ENCODE assay signal across 14 cellular contexts in genomic region chr15:96352594-96353377, GRCh38. TPM values are rescaled to one million over a fixed set of nuclear protein-coding genes. Genes with fewer than 3 reads are reported as not detected.
A peak's percentile ranks its signal among the peaks of the same experiment; 100 is the strongest.
DNase-seq lines count a peak whose midpoint lies in the region; ATAC-seq, FAIRE-seq and TF ChIP-seq lines count a peak whose summit lies in the region.
"Had no signal": no experiment of that assay in that cellular context is flagged by ENCODE, and none has a peak within 500 bp of the region (broad histone marks: within the 10 kb centered on the region; RNA-seq: fewer than 3 reads in every experiment).

No MANE protein-coding gene starts in this region.

- peaks cover 9 to 37% of the 10 kb centered on the region in 2 experiments for H4K20me1 ChIP-seq in H1 (replicated peaks in 1 of 2; ENCODE audit: control insufficient read depth in 1 of 2, insufficient read depth in 2 of 2, low read length in 2 of 2)

- no peak overlapping the region for H4K5ac ChIP-seq in H1 (ENCODE audit: insufficient read length, low read depth, low read length)

- H3K4ac ChIP-seq in H1 (replicated peaks; ENCODE audit: insufficient read length, low read depth, low read length) = no peak overlapping the region

- no peak for TF ChIP-seq EP300 in H1 (IDR thresholded peaks at IDR 0.05; ENCODE audit: borderline replicate concordance in 1 of 2, low read depth in 2 of 2, low read length in 2 of 2)

- H3K27ac ChIP-seq in H1 (ENCODE audit: low read depth, low read length) (no peak overlapping the region), lung (ENCODE audit: low read depth in 1 of 2, low read length in 1 of 2) (peak overlapping the region; percentile 30 to 37), temporal lobe (ENCODE audit: low read depth, low read length) (peak overlapping the region; percentile 45)
- H3K27ac ChIP-seq in naive thymus-derived CD4-positive, alpha-beta T cell (ENCODE audit: low read depth, low read length) = no peak overlapping the region

- peak overlapping the region; percentile 18; the same call in 1 of the 2 replicates for H2BK20ac ChIP-seq in H1 (ENCODE audit: low read length)

- peaks cover 99% of the 10 kb centered on the region for H3K27me3 ChIP-seq in NT2/D1 (ENCODE audit: insufficient read depth, insufficient read length)
- H3K27me3 ChIP-seq in H1 (replicated peaks in 1 of 4; ENCODE audit: control insufficient read depth in 3 of 4, extremely low read depth in 1 of 4, insufficient read depth in 3 of 4, low read length in 3 of 4) = peaks cover 94 to 100% (median 99%) of the 10 kb centered on the region in 4 experiments
- H3K27me3 ChIP-seq in lung (ENCODE audit: control insufficient read depth, insufficient read depth) = no peaks in the 10 kb centered on the region
- H3K27me3 ChIP-seq in naive thymus-derived CD4-positive, alpha-beta T cell (ENCODE audit: control insufficient read depth in 2 of 2, insufficient read depth in 2 of 2, low read length in 2 of 2) = peaks cover 23 to 64% of the 10 kb centered on the region in 2 donors

- no peaks in the 10 kb centered on the region for H3K79me1 ChIP-seq in H1 (ENCODE audit: low read depth, low read length)

- ATAC-seq in lung (ENCODE audit: insufficient read depth, low FRiP score) = no peak
- no peak for ATAC-seq in naive thymus-derived CD4-positive, alpha-beta T cell
- ATAC-seq: esophagus mucosa had no signal

- no peak overlapping the region for H2BK120ac ChIP-seq in H1 (replicated peaks; ENCODE audit: low read depth, low read length)

- H3K36me3 ChIP-seq in NT2/D1 (ENCODE audit: insufficient read depth, insufficient read length, low read length) = no peaks in the 10 kb centered on the region
- no peaks in the 10 kb centered on the region for H3K36me3 ChIP-seq in H1 (ENCODE audit: control insufficient read depth in 2 of 4, insufficient read depth in 4 of 4, low read length in 3 of 4)
- H3K36me3 ChIP-seq in lung (ENCODE audit: control insufficient read depth in 2 of 2, insufficient read depth in 2 of 2, low read length in 2 of 2) = peaks cover 0 to 4% of the 10 kb centered on the region in 2 donors
- H3K36me3 ChIP-seq in naive thymus-derived CD4-positive, alpha-beta T cell (ENCODE audit: control insufficient read depth in 2 of 3, insufficient read depth in 3 of 3, low read length in 3 of 3) = no peaks in the 10 kb centered on the region
- H3K36me3 ChIP-seq: HAP-1 had no signal

- H3K4me1 Mint-ChIP-seq in naive thymus-derived CD4-positive, alpha-beta T cell = peaks cover 12 to 31% (median 17%) of the 10 kb centered on the region in 7 donors

- no peak for TF ChIP-seq POLR2A in H1 (IDR thresholded peaks at IDR 0.05; ENCODE audit: control extremely low read depth in 1 of 2, low read depth in 2 of 2, low read length in 2 of 2)

- H4K91ac ChIP-seq in H1 (replicated peaks; ENCODE audit: insufficient read length, low read length) = no peak overlapping the region

- H3K27me3 Mint-ChIP-seq in naive thymus-derived CD4-positive, alpha-beta T cell = peaks cover 62 to 76% (median 66%) of the 10 kb centered on the region in 5 donors

- no peak for TF ChIP-seq RAD21 in H1 (IDR thresholded peaks at IDR 0.05 in 1 of 2, conservative IDR thresholded peaks at IDR 0.05 in 1 of 2; ENCODE audit: low read depth in 2 of 2, low read length in 2 of 2)

- H3K27ac Mint-ChIP-seq in naive thymus-derived CD4-positive, alpha-beta T cell = no peak overlapping the region
- H3K27ac Mint-ChIP-seq: CD4-positive, alpha-beta memory T cell had no signal

- no peak overlapping the region for H3K14ac ChIP-seq in H1 (ENCODE audit: insufficient read length)

- DNase-seq in NT2/D1 (ENCODE audit: low read depth, low spot score) (no peak), H1 (ENCODE audit: low read depth in 1 of 2, low spot score in 2 of 2) (no peak), lung (ENCODE audit: low spot score) (no peak), NCI-H1694 treated with DMSO at 0.1 percent for 48 hours (lab: John Stamatoyannopoulos, UW) (no peak), NCI-H1048 (lab: John Stamatoyannopoulos, UW) (no peak)
- no peak for DNase-seq in naive thymus-derived CD4-positive, alpha-beta T cell
- DNase-seq: activated CD8-positive, alpha-beta memory T cell treated with anti-CD3 and anti-CD28 coated beads, Interleukin-2, amount 50 U/mL, for 48 hours; CD4-positive, alpha-beta memory T cell; KG1; mammary epithelial cell had no signal

- peaks cover 2% of the 10 kb centered on the region for H3K4me1 ChIP-seq in NT2/D1 (ENCODE audit: insufficient read depth, insufficient read length)
- peaks cover 8 to 27% (median 13%) of the 10 kb centered on the region in 4 experiments; a peak in 6 of 7 replicates for H3K4me1 ChIP-seq in H1 (replicated peaks in 1 of 4; ENCODE audit: control insufficient read depth in 3 of 4, insufficient read depth in 4 of 4, low read length in 3 of 4)
- H3K4me1 ChIP-seq in lung (ENCODE audit: control insufficient read depth in 2 of 2, insufficient read depth in 2 of 2, low read length in 2 of 2) = peaks cover 0 to 10% of the 10 kb centered on the region in 2 donors
- H3K4me1 ChIP-seq in naive thymus-derived CD4-positive, alpha-beta T cell (ENCODE audit: control insufficient read depth in 2 of 2, insufficient read depth in 2 of 2, low read length in 2 of 2) = peaks cover 7 to 8% of the 10 kb centered on the region in 2 donors

- peaks cover 0 to 10% (median 0%) of the 10 kb centered on the region in 5 donors for H3K36me3 Mint-ChIP-seq in naive thymus-derived CD4-positive, alpha-beta T cell

- no peaks in the 10 kb centered on the region for H3K9me3 ChIP-seq in NT2/D1 (ENCODE audit: insufficient read depth, low read length)
- H3K9me3 ChIP-seq in H1 (ENCODE audit: insufficient read depth in 2 of 2, low read depth in 1 of 2, low read length in 1 of 2) = no peaks in the 10 kb centered on the region
- no peaks in the 10 kb centered on the region for H3K9me3 ChIP-seq in lung (ENCODE audit: control insufficient read depth in 2 of 2, insufficient read depth in 1 of 2, low read length in 1 of 2)
- no peaks in the 10 kb centered on the region for H3K9me3 ChIP-seq in naive thymus-derived CD4-positive, alpha-beta T cell (ENCODE audit: control insufficient read depth in 2 of 3, low read length in 3 of 3)
- H3K9me3 ChIP-seq: HAP-1 had no signal

- H3K56ac ChIP-seq in H1 (replicated peaks; ENCODE audit: insufficient read length, low read depth, low read length) = no peak overlapping the region

- H3K79me2 ChIP-seq in H1 (ENCODE audit: control insufficient read depth in 1 of 2, insufficient read depth in 2 of 2, low read length in 2 of 2) = no peaks in the 10 kb centered on the region

- no peak for FAIRE-seq in H1 (lab: Jason Lieb, UNC)
- FAIRE-seq: GM19239 had no signal

- no peak overlapping the region for H2AFZ ChIP-seq in H1 (ENCODE audit: low read length)

- H3K9ac ChIP-seq in NT2/D1 (ENCODE audit: insufficient read length, low read depth) (peak overlapping the region; percentile 47), H1 (replicated peaks in 1 of 4; ENCODE audit: extremely low read depth in 1 of 4, low read depth in 3 of 4, low read length in 3 of 4) (no peak overlapping the region)

- no peak overlapping the region; the same call in 1 of the 2 replicates for H3K18ac ChIP-seq in H1 (ENCODE audit: extremely low read depth, low read length)

- H4K8ac ChIP-seq in H1 (ENCODE audit: extremely low read depth, insufficient read depth, low read length) = peak overlapping the region; percentile 60

- peak overlapping the region; percentile 58; a peak in 2 of 4 replicates for H3K4me2 ChIP-seq in H1 (ENCODE audit: insufficient read depth in 1 of 2, low read depth in 2 of 2, low read length in 2 of 2)

- 22% methylated on average over 12 of the region's 12 CpGs; no CpG with 5 or more reads in 1 of the 2 experiments for WGBS in H1 (ENCODE audit: extremely low coverage in 1 of 2, insufficient coverage in 1 of 2, insufficient read length in 1 of 2, insufficient replicate concordance in 2 of 2, low coverage in 1 of 2, low lambda C conversion rate in 2 of 2, missing lambda C conversion rate in 1 of 2), 2 experiments
- 38 to 65% methylated on average over 12 of the region's 12 CpGs for WGBS in lung, 2 donors

- TF ChIP-seq CTCF in H1 (IDR thresholded peaks at IDR 0.05; ENCODE audit: control extremely low read depth in 1 of 3, insufficient read depth in 1 of 3, low read depth in 1 of 3, low read length in 3 of 3) (no peak), lung (IDR thresholded peaks at IDR 0.05; ENCODE audit: control extremely low read depth, extremely low read depth) (no peak)

- CTCF ChIA-PET in H1 (lab: Charles Lee; ENCODE audit: partially characterized antibody) = interaction anchor here (0.8 to 3.2 kb wide), 17 partner anchors 10 to 1093 kb away, joined by 3 to 21 read pairs (median 5); no protein-coding TSS in a partner anchor
- CTCF ChIA-PET in naive thymus-derived CD4-positive, alpha-beta T cell (lab: Charles Lee) = no interaction called here

- no peak overlapping the region for H2AK5ac ChIP-seq in H1 (ENCODE audit: low read depth, low read length)

- no peak overlapping the region for H3K23ac ChIP-seq in H1 (ENCODE audit: insufficient read length)

- POLR2A ChIA-PET in H1 (lab: Charles Lee; ENCODE audit: partially characterized antibody) = interaction anchor here (1.0 kb wide), 1 partner anchor 8 kb away, joined by 3 read pairs; no protein-coding TSS in a partner anchor
- POLR2A ChIA-PET in naive thymus-derived CD4-positive, alpha-beta T cell (lab: Charles Lee) = no interaction called here

- H2BK5ac ChIP-seq in H1 (ENCODE audit: low read depth, low read length) = no peak overlapping the region

- H3K4me3 Mint-ChIP-seq in naive thymus-derived CD4-positive, alpha-beta T cell = no peak overlapping the region

- 0 out of 2 replicates have a peak overlapping the region, but pooled peaks have one; percentile 39 for H2BK12ac ChIP-seq in H1 (ENCODE audit: low read depth, low read length)

- 0 out of 2 replicates have a peak overlapping the region, but pooled peaks have one; percentile 72 for H2BK15ac ChIP-seq in H1 (ENCODE audit: low read length)

- H3K9me3 Mint-ChIP-seq in naive thymus-derived CD4-positive, alpha-beta T cell = peaks cover 0 to 27% (median 5%) of the 10 kb centered on the region in 11 donors

- peaks cover 1% of the 10 kb centered on the region; the same call in 1 of the 2 replicates for H3K23me2 ChIP-seq in H1 (ENCODE audit: low read depth, low read length)

- intact Hi-C loops in naive thymus-derived CD4-positive, alpha-beta T cell (cut with micrococcal nuclease) = no loop called here

- H3K4me3 ChIP-seq in NT2/D1 (ENCODE audit: insufficient read length, low read depth) (no peak overlapping the region), H1 (ENCODE audit: extremely low read depth in 1 of 4, insufficient read depth in 2 of 4, low read depth in 3 of 4, low read length in 4 of 4) (no peak overlapping the region), lung (no peak overlapping the region)
- no peak overlapping the region for H3K4me3 ChIP-seq in naive thymus-derived CD4-positive, alpha-beta T cell (ENCODE audit: low read length)
- H3K4me3 ChIP-seq: HAP-1 had no signal

RNA-seq across cellular contexts. Expression of gene NR2F2, which starts 22.3 kb away (rescaled TPM):
- total RNA-seq in H1 (2021; fragmentation: NEBNext Ultra II Directional; extraction: Animal tissue kit (Norgen Biotek cat#: 25700)) = not detected in 2 replicates
- polyA plus RNA-seq in H1 (2011; rRNA removed) (0.03 and 0.14 TPM in 2 replicates), lung (10 to 100 TPM; 15.0 to 28.9 TPM)
- polyA plus RNA-seq in H1 (2011; cell fraction: cytosol; rRNA removed) = 0.05 TPM
- polyA plus RNA-seq in H1 (2011; cell fraction: nucleus; rRNA removed) = 0.07 TPM
- polyA plus RNA-seq in H1 (2012, experiment 1 of 2) = 0.21 to 0.88 TPM (median 0.46 TPM) in 4 replicates
- polyA plus RNA-seq in H1 (2012, experiment 2 of 2) = 0.10 TPM
- 0.04 TPM for polyA plus RNA-seq in H1 (2013, experiment 1 of 2)
- 0.04 TPM for polyA plus RNA-seq in H1 (2013, experiment 2 of 2)
- 0.03 TPM in 1 of 2 replicates, not detected in the other for polyA minus RNA-seq in H1 (2011; rRNA and poly(A)+ RNA removed)
- 0.29 TPM for polyA minus RNA-seq in H1 (2011; cell fraction: cytosol; rRNA and poly(A)+ RNA removed)
- polyA minus RNA-seq in H1 (2011; cell fraction: nucleus; rRNA and poly(A)+ RNA removed) = not detected
- total RNA-seq in lung (10 to 100 TPM; 41.9 to 73.5 TPM), temporal lobe (4.4 TPM)
- not detected for total RNA-seq in naive thymus-derived CD4-positive, alpha-beta T cell
- polyA plus RNA-seq in naive thymus-derived CD4-positive, alpha-beta T cell = not detected
- total RNA-seq: CD4-positive, alpha-beta memory T cell had no signal
- polyA plus RNA-seq: CD4-positive, alpha-beta memory T cell had no signal

Comparison
In these comparisons a context has a peak if more than half of its experiments do, and no peak if none do; other contexts are left out.
1. H3K27ac ChIP-seq: peak in lung (2 of 2) and temporal lobe (single experiment); none in H1 (single experiment) and naive thymus-derived CD4-positive, alpha-beta T cell (single experiment).